In genomic region chr2:137031731-137032130, GRCh38 we compare ENCODE assay signal across 37 cellular contexts.
"Had no signal": no experiment of that assay in that cellular context is flagged by ENCODE, and none has a peak within 500 bp of the region (broad histone marks: within the 10 kb centered on the region; RNA-seq: fewer than 3 reads in every experiment).

No MANE protein-coding gene starts in this region.

- H3K9me3 ChIP-seq: ascending aorta, Peyer's patch, SJSA1 had no signal

- H3K27ac Mint-ChIP-seq: activated CD4-positive, alpha-beta T cell treated with anti-CD3 and anti-CD28 coated beads, Interleukin-2, amount 10 ng/mL, durations not matched to agents 24 days and 14 days; activated CD8-positive, alpha-beta T cell treated with anti-CD3 and anti-CD28 coated beads, Interleukin-2, amount 10 ng/mL, durations not matched to agents 7 days and 5 days; activated naive CD4-positive, alpha-beta T cell treated with anti-CD3 and anti-CD28 coated beads, Interleukin-2, amount 50 U/mL, for 24 hours; activated naive CD8-positive, alpha-beta T cell treated with anti-CD3 and anti-CD28 coated beads, Interleukin-2, amount 10 ng/mL, durations not matched to agents 7 days and 5 days; activated T-cell treated with anti-CD3 and anti-CD28 coated beads, Interleukin-2, amount 50 U/mL, for 24 hours; activated T-helper 2 cell treated with anti-CD3 and anti-CD28 coated beads, Interferon-gamma antibody, Interleukin-2, Interleukin-4, amounts not matched to agents 10 μg/mL and 5 μg/mL and 100 μg/mL, durations not matched to agents 14 hours and 24 hours and 36 hours; T-cell; T-helper 17 cell had no signal

- H3K4me3 Mint-ChIP-seq: activated CD4-positive, alpha-beta T cell treated with anti-CD3 and anti-CD28 coated beads, Interleukin-2, amount 10 ng/mL, durations not matched to agents 24 days and 14 days; activated CD8-positive, alpha-beta T cell treated with anti-CD3 and anti-CD28 coated beads, Interleukin-2, amount 10 ng/mL, durations not matched to agents 7 days and 5 days; activated naive CD4-positive, alpha-beta T cell treated with anti-CD3 and anti-CD28 coated beads, Interleukin-2, amount 50 U/mL, for 24 hours; activated naive CD8-positive, alpha-beta T cell treated with anti-CD3 and anti-CD28 coated beads, Interleukin-2, amount 10 ng/mL, durations not matched to agents 7 days and 5 days; activated T-cell treated with anti-CD3 and anti-CD28 coated beads, Interleukin-2, amount 50 U/mL, for 24 hours; T-cell; T-helper 17 cell had no signal

- H3K27me3 Mint-ChIP-seq: activated CD4-positive, alpha-beta T cell treated with anti-CD3 and anti-CD28 coated beads, Interleukin-2, amount 10 ng/mL, durations not matched to agents 24 days and 14 days; activated naive CD8-positive, alpha-beta T cell treated with anti-CD3 and anti-CD28 coated beads, Interleukin-2, amount 10 ng/mL, durations not matched to agents 7 days and 5 days; activated T-cell treated with anti-CD3 and anti-CD28 coated beads, Interleukin-2, amount 50 U/mL, for 24 hours; T-cell; T-helper 17 cell had no signal

- H3K36me3 ChIP-seq: ascending aorta, Peyer's patch, SJSA1, WERI-Rb-1 had no signal

- H3K4me3 ChIP-seq: ascending aorta, K562, Peyer's patch, SJSA1 had no signal

- DNase-seq: activated CD4-positive, alpha-beta T cell treated with anti-CD3 and anti-CD28 coated beads, Interleukin-2, amount 10 ng/mL, durations not matched to agents 24 days and 14 days; activated CD4-positive, alpha-beta T cell treated with anti-CD3 and anti-CD28 coated beads, Interleukin-2, amount 50 U/mL, for 4 hours; activated CD4-positive, CD25-positive, alpha-beta regulatory T cell; activated CD8-positive, alpha-beta T cell treated with anti-CD3 and anti-CD28 coated beads, Interleukin-2, amount 10 ng/mL, durations not matched to agents 7 days and 5 days; activated gamma-delta T cell; activated naive CD4-positive, alpha-beta T cell treated with Interleukin-2 at 50 U/mL for 16 hours; activated naive CD8-positive, alpha-beta T cell treated with anti-CD3 and anti-CD28 coated beads, Interleukin-2, amount 10 ng/mL, durations not matched to agents 7 days and 5 days; activated T-cell treated with anti-CD3 and anti-CD28 coated beads, Interleukin-2, amount 50 U/mL, for 24 hours; amygdala; caudate nucleus; cerebellar nuclear complex; IMR-90; Karpas-422; MM.1S; MV-4-11; NCI-H1092; NCI-H1417 treated with DMSO at 0.1 percent for 48 hours; NCI-H187 treated with DMSO at 0.1 percent for 48 hours; NCI-H2081; NCI-H226; NCI-H446 treated with DMSO at 0.1 percent for 48 hours; NCI-H524; NK-92 treated with Interleukin-12 subunit alpha and Interleukin-12 subunit beta, amount 100 ng/mL, for 24 hours; PC-3; Peyer's patch; RPMI8226; SHP77 treated with DMSO at 0.1 percent for 48 hours; T-cell; T-helper 17 cell; T1000; WERI-Rb-1 had no signal

- ATAC-seq: activated CD8-positive, alpha-beta T cell treated with anti-CD3 and anti-CD28 coated beads, Interleukin-2, amount 10 ng/mL, durations not matched to agents 7 days and 5 days; K562; PC-3; SK-N-SH treated with all-trans-retinoic acid at 6 μM for 48 hours; T-cell; T-helper 17 cell had no signal

- H3K36me3 Mint-ChIP-seq: activated naive CD4-positive, alpha-beta T cell treated with anti-CD3 and anti-CD28 coated beads, Interleukin-2, amount 50 U/mL, for 24 hours; activated naive CD8-positive, alpha-beta T cell treated with anti-CD3 and anti-CD28 coated beads, Interleukin-2, amount 10 ng/mL, durations not matched to agents 7 days and 5 days; T-cell had no signal

- H3K4me1 Mint-ChIP-seq: activated CD4-positive, alpha-beta T cell treated with anti-CD3 and anti-CD28 coated beads, Interleukin-2, amount 10 ng/mL, durations not matched to agents 24 days and 14 days; activated naive CD4-positive, alpha-beta T cell treated with anti-CD3 and anti-CD28 coated beads, Interleukin-2, amount 50 U/mL, for 24 hours; activated naive CD8-positive, alpha-beta T cell treated with anti-CD3 and anti-CD28 coated beads, Interleukin-2, amount 10 ng/mL, durations not matched to agents 7 days and 5 days; T-cell; T-helper 17 cell had no signal

- H3K27me3 ChIP-seq: ascending aorta, Peyer's patch, SJSA1 had no signal

- H3K4me1 ChIP-seq: ascending aorta, Peyer's patch, SJSA1 had no signal

- H3K27ac ChIP-seq: ascending aorta, Peyer's patch, SJSA1, WERI-Rb-1 had no signal

- H3K9me3 Mint-ChIP-seq: activated CD4-positive, alpha-beta T cell treated with anti-CD3 and anti-CD28 coated beads, Interleukin-2, amount 10 ng/mL, durations not matched to agents 24 days and 14 days; activated naive CD4-positive, alpha-beta T cell treated with anti-CD3 and anti-CD28 coated beads, Interleukin-2, amount 50 U/mL, for 24 hours; activated naive CD8-positive, alpha-beta T cell treated with anti-CD3 and anti-CD28 coated beads, Interleukin-2, amount 10 ng/mL, durations not matched to agents 7 days and 5 days; activated T-helper 2 cell treated with anti-CD3 and anti-CD28 coated beads, Interferon-gamma antibody, Interleukin-2, Interleukin-4, amounts not matched to agents 10 μg/mL and 5 μg/mL and 100 μg/mL, durations not matched to agents 14 hours and 24 hours and 36 hours had no signal
